Comparison of ENCODE assay signal across 8 cellular contexts in genomic region chr16:81095953-81096714, GRCh38. TPM values are rescaled to one million over a fixed set of nuclear protein-coding genes. Genes with fewer than 3 reads are reported as not detected.
DNase-seq lines count a peak whose midpoint lies in the region; ATAC-seq and TF ChIP-seq lines count a peak whose summit lies in the region.

Gene GCSH, minus strand, starts transcription at chr16:81096395. Its CDS starts 117 bp downstream, at chr16:81096278.

- H3K4me3 Mint-ChIP-seq in activated CD4-positive, alpha-beta memory T cell treated with anti-CD3 and anti-CD28 coated beads, Interleukin-2, amount 10 ng/mL, durations not matched to agents 7 days and 5 days = peak within 1 kb of the TSS; percentile 75

- no peaks in the 10 kb centered on the region for H3K27me3 ChIP-seq in duodenal mucosa (ENCODE audit: control insufficient read depth in 1 of 2, insufficient read depth in 2 of 2, low read length in 2 of 2)
- no peaks in the 10 kb centered on the region for H3K27me3 ChIP-seq in right lobe of liver

- CTCF ChIA-PET in activated CD4-positive, alpha-beta memory T cell treated with anti-CD3 and anti-CD28 coated beads, Interleukin-2, amount 10 ng/mL, durations not matched to agents 7 days and 5 days (lab: Charles Lee) = no interaction called here

- no peak within 1 kb of the TSS for H3K27ac Mint-ChIP-seq in activated CD4-positive, alpha-beta memory T cell treated with anti-CD3 and anti-CD28 coated beads, Interleukin-2, amount 10 ng/mL, durations not matched to agents 7 days and 5 days

- 0% methylated on average over 31 of the region's 83 CpGs for WGBS in right lobe of liver (ENCODE audit: insufficient coverage, low coverage, low lambda C conversion rate, missing lambda C conversion rate)

- H3K9me3 ChIP-seq in duodenal mucosa (ENCODE audit: control insufficient read depth in 1 of 2, low read length in 2 of 2) (no peaks in the 10 kb centered on the region), right lobe of liver (no peaks in the 10 kb centered on the region)

- ATAC-seq in GM19397 (IDR thresholded peaks at IDR 0.05; ENCODE audit: unreplicated experiment) (peak; percentile 99), HG03571 (IDR thresholded peaks at IDR 0.05; ENCODE audit: unreplicated experiment) (peak; percentile 99), right lobe of liver (peak; percentile 96 to 99 (median 97))

- H3K4me1 Mint-ChIP-seq in activated CD4-positive, alpha-beta memory T cell treated with anti-CD3 and anti-CD28 coated beads, Interleukin-2, amount 10 ng/mL, durations not matched to agents 7 days and 5 days = peaks cover 24% of the 10 kb centered on the region

- TF ChIP-seq CTCF in C4-2B (conservative IDR thresholded peaks at IDR 0.05) (no peak), right lobe of liver (IDR thresholded peaks at IDR 0.05) (no peak)

- H3K4me1 ChIP-seq in duodenal mucosa (ENCODE audit: control insufficient read depth in 1 of 2, insufficient read depth in 2 of 2, low read length in 2 of 2) (peaks cover 4 to 5% of the 10 kb centered on the region in 2 donors), right lobe of liver (peaks cover 0 to 15% (median 5%) of the 10 kb centered on the region in 4 donors)

- no peaks in the 10 kb centered on the region for H3K27me3 Mint-ChIP-seq in activated CD4-positive, alpha-beta memory T cell treated with anti-CD3 and anti-CD28 coated beads, Interleukin-2, amount 10 ng/mL, durations not matched to agents 7 days and 5 days

- no peaks in the 10 kb centered on the region for H3K36me3 ChIP-seq in duodenal mucosa (ENCODE audit: control insufficient read depth in 1 of 2, insufficient read depth in 2 of 2, low read length in 2 of 2)
- H3K36me3 ChIP-seq in right lobe of liver = no peaks in the 10 kb centered on the region

- H3K36me3 Mint-ChIP-seq in activated CD4-positive, alpha-beta memory T cell treated with anti-CD3 and anti-CD28 coated beads, Interleukin-2, amount 10 ng/mL, durations not matched to agents 7 days and 5 days (ENCODE audit: low read depth) = no peaks in the 10 kb centered on the region

- H3K4me3 ChIP-seq in duodenal mucosa (ENCODE audit: low read depth in 1 of 2, low read length in 2 of 2) (peak within 1 kb of the TSS; percentile 80 to 85), right lobe of liver (peak within 1 kb of the TSS; percentile 87 to 94 (median 92))

- peak within 1 kb of the TSS; percentile 25 to 66 for H3K9ac ChIP-seq in duodenal mucosa (ENCODE audit: low read depth in 1 of 2, low read length in 2 of 2)

- intact Hi-C loops in right lobe of liver (cut with DNase I) = no loop called here

- H3K27ac ChIP-seq in C4-2B (peak within 1 kb of the TSS; percentile 96), duodenal mucosa (ENCODE audit: low read depth, low read length) (peak within 1 kb of the TSS; percentile 10), right lobe of liver (peak within 1 kb of the TSS; percentile 36 to 86 (median 76))

- DNase-seq in NCI-H82 (lab: John Stamatoyannopoulos, UW) (peak; percentile 99), right lobe of liver (peak; percentile 100)
- DNase-seq in activated CD4-positive, alpha-beta memory T cell treated with anti-CD3 and anti-CD28 coated beads, Interleukin-2, amount 10 ng/mL, durations not matched to agents 7 days and 5 days = peak; percentile 98
- peak; percentile 97 to 98 for DNase-seq in stimulated activated CD4-positive, alpha-beta T cell treated with anti-CD3 and anti-CD28 coated beads, Interleukin-4, amount 100 ng/mL, for 4 hours

- no peaks in the 10 kb centered on the region for H3K9me3 Mint-ChIP-seq in activated CD4-positive, alpha-beta memory T cell treated with anti-CD3 and anti-CD28 coated beads, Interleukin-2, amount 10 ng/mL, durations not matched to agents 7 days and 5 days

- peak; percentile 87 for TF ChIP-seq POLR2A in right lobe of liver (IDR thresholded peaks at IDR 0.05)

- POLR2A ChIA-PET in activated CD4-positive, alpha-beta memory T cell treated with anti-CD3 and anti-CD28 coated beads, Interleukin-2, amount 10 ng/mL, durations not matched to agents 7 days and 5 days (lab: Charles Lee) = interaction anchor here (1.2 kb wide), 1 partner anchor 18 kb away, joined by 4 read pairs; no protein-coding TSS in a partner anchor

RNA-seq across cellular contexts. Expression of gene GCSH, which starts in this region (rescaled TPM):
- total RNA-seq in activated CD4-positive, alpha-beta memory T cell treated with anti-CD3 and anti-CD28 coated beads, Interleukin-2, amount 10 ng/mL, durations not matched to agents 7 days and 5 days = 1 to 10 TPM; 3.5 to 6.6 TPM
- total RNA-seq in right lobe of liver = 10 to 100 TPM; 41.8 to 77.1 (median 52.4) TPM

Comparison
In these comparisons a context has a peak if more than half of its experiments do, and no peak if none do; other contexts are left out.
1. Peak in every context shown above with its lines: DNase-seq, ATAC-seq, H3K4me3 ChIP-seq and H3K27ac ChIP-seq.
2. RNA of gene GCSH (total RNA-seq): 41.8 to 77.1 TPM in right lobe of liver; 3.5 to 6.6 TPM in activated CD4-positive, alpha-beta memory T cell treated with anti-CD3 and anti-CD28 coated beads, Interleukin-2, amount 10 ng/mL, durations not matched to agents 7 days and 5 days; every median in the first group is over 4 times any median in the second.
3. H3K27ac ChIP-seq: peak in every context shown above with its lines; median percentile 96 in C4-2B; 76 in right lobe of liver; 10 in duodenal mucosa.